In genomic region chr12:3103806-3104205, GRCh38 we compare ENCODE assay signal across 28 cellular contexts. TPM values are rescaled to one million over a fixed set of nuclear protein-coding genes. Genes with fewer than 3 reads are reported as not detected.
DNase-seq lines count a peak whose midpoint lies in the region; ATAC-seq, FAIRE-seq and TF ChIP-seq lines count a peak whose summit lies in the region.
"Had no signal": no experiment of that assay in that cellular context is flagged by ENCODE, and none has a peak within 500 bp of the region (broad histone marks: within the 10 kb centered on the region; RNA-seq: fewer than 3 reads in every experiment).

No MANE protein-coding gene starts in this region.

- no peak for ATAC-seq in right cardiac atrium
- ATAC-seq: activated CD8-positive, alpha-beta memory T cell treated with anti-CD3 and anti-CD28 coated beads, Interleukin-2, amount 10 ng/mL, durations not matched to agents 7 days and 5 days; activated T-cell treated with anti-CD3 and anti-CD28 coated beads, Interleukin-2, amount 50 U/mL, for 72 hours; HCT116; stimulated activated naive CD8-positive, alpha-beta T cell treated with anti-CD3 and anti-CD28 coated beads, Interleukin-15, Interleukin-2, amounts not matched to agents 100 U/mL and 50 U/mL, for 24 hours had no signal

- intact Hi-C loops in right cardiac atrium (cut with DNase I), result no loop called here
- intact Hi-C loops in vagina (cut with DNase I), result no loop called here

- no peak overlapping the region for H2BK120ac ChIP-seq in H1 (replicated peaks; ENCODE audit: low read depth, low read length)

- no peak overlapping the region for H3K4ac ChIP-seq in H1 (replicated peaks; ENCODE audit: insufficient read length, low read depth, low read length)

- H3K27me3 ChIP-seq in right atrium auricular region (no peaks in the 10 kb centered on the region), right cardiac atrium (ENCODE audit: control insufficient read depth, insufficient read depth) (no peaks in the 10 kb centered on the region), H1 (replicated peaks in 1 of 4; ENCODE audit: control insufficient read depth in 3 of 4, extremely low read depth in 1 of 4, insufficient read depth in 3 of 4, low read length in 3 of 4) (no peaks in the 10 kb centered on the region), vagina (no peaks in the 10 kb centered on the region)
- H3K27me3 ChIP-seq: heart right ventricle had no signal

- TF ChIP-seq EP300 in H1 (IDR thresholded peaks at IDR 0.05; ENCODE audit: borderline replicate concordance in 1 of 2, low read depth in 2 of 2, low read length in 2 of 2), result no peak

- no peak overlapping the region for H2BK5ac ChIP-seq in H1 (ENCODE audit: low read depth, low read length)

- peaks cover 11% of the 10 kb centered on the region for H3K9me3 Mint-ChIP-seq in nephron

- H2BK20ac ChIP-seq in H1 (ENCODE audit: low read length), result no peak overlapping the region

- no peak overlapping the region for H2AFZ ChIP-seq in H1 (ENCODE audit: low read length)

- no peak overlapping the region for H2BK15ac ChIP-seq in H1 (ENCODE audit: low read length)

- H3K79me2 ChIP-seq in H1 (ENCODE audit: control insufficient read depth in 1 of 2, insufficient read depth in 2 of 2, low read length in 2 of 2), result no peaks in the 10 kb centered on the region

- peak overlapping the region; percentile 39; the same call in 1 of the 2 replicates for H2BK12ac ChIP-seq in H1 (ENCODE audit: low read depth, low read length)

- H4K91ac ChIP-seq in H1 (replicated peaks; ENCODE audit: insufficient read length, low read length), result no peak overlapping the region

- H3K27me3 Mint-ChIP-seq in nephron (ENCODE audit: low read depth), result no peaks in the 10 kb centered on the region

- no peak overlapping the region for H4K5ac ChIP-seq in H1 (ENCODE audit: insufficient read length, low read depth, low read length)

- no peak overlapping the region for H3K4me2 ChIP-seq in H1 (ENCODE audit: insufficient read depth in 1 of 2, low read depth in 2 of 2, low read length in 2 of 2)

- H3K36me3 Mint-ChIP-seq in nephron (ENCODE audit: low read depth), result peaks cover 16% of the 10 kb centered on the region
- H3K36me3 Mint-ChIP-seq: activated CD8-positive, alpha-beta memory T cell treated with anti-CD3 and anti-CD28 coated beads, Interleukin-2, amount 10 ng/mL, durations not matched to agents 7 days and 5 days had no signal

- peak overlapping the region; percentile 69 to 93 (median 85) for H3K27ac Mint-ChIP-seq in nephron
- H3K27ac Mint-ChIP-seq: activated CD4-positive, alpha-beta T cell treated with anti-CD3 and anti-CD28 coated beads, Interleukin-2, amount 10 ng/mL, durations not matched to agents 7 days and 5 days; activated CD8-positive, alpha-beta memory T cell treated with anti-CD3 and anti-CD28 coated beads, Interleukin-2, amount 10 ng/mL, durations not matched to agents 7 days and 5 days; activated T-cell treated with anti-CD3 and anti-CD28 coated beads, Interleukin-2, amount 50 U/mL, for 72 hours; B cell had no signal

- no peak for FAIRE-seq in H1 (lab: Jason Lieb, UNC)
- FAIRE-seq: A204.1, GM19239 had no signal

- H4K20me1 ChIP-seq in H1 (replicated peaks in 1 of 2; ENCODE audit: control insufficient read depth in 1 of 2, insufficient read depth in 2 of 2, low read length in 2 of 2), result peaks cover 0 to 5% of the 10 kb centered on the region in 2 experiments

- no peak overlapping the region for H3K14ac ChIP-seq in H1 (ENCODE audit: insufficient read length)

- DNase-seq in right atrium auricular region (ENCODE audit: low spot score), result no peak
- DNase-seq in right cardiac atrium, result no peak
- no peak for DNase-seq in H1 (ENCODE audit: low read depth in 1 of 2, low spot score in 2 of 2)
- no peak for DNase-seq in vagina (ENCODE audit: extremely low spot score in 2 of 2)
- DNase-seq in kidney glomerular epithelial cell (lab: John Stamatoyannopoulos, UW), result no peak
- DNase-seq in HCEC 1CT, result no peak
- DNase-seq in NCI-H2171 (lab: John Stamatoyannopoulos, UW), result no peak
- DNase-seq: activated CD4-positive, alpha-beta T cell treated with anti-CD3 and anti-CD28 coated beads, Interleukin-2, amount 10 ng/mL, durations not matched to agents 7 days and 5 days; activated CD8-positive, alpha-beta memory T cell treated with anti-CD3 and anti-CD28 coated beads, Interleukin-2, amount 10 ng/mL, durations not matched to agents 7 days and 5 days; activated naive CD4-positive, alpha-beta T cell; activated T-cell treated with anti-CD3 and anti-CD28 coated beads, Interleukin-2, amount 50 U/mL, for 72 hours; effector memory CD4-positive, alpha-beta T cell; GDM1; heart right ventricle; MV-4-11; NCI-H146; NCI-H446 treated with DMSO at 0.1 percent for 48 hours; NK-92 treated with Interleukin-12 subunit alpha and Interleukin-12 subunit beta, amount 100 ng/mL, for 24 hours; occipital lobe; Right ventricle myocardium superior; stimulated activated naive CD8-positive, alpha-beta T cell treated with anti-CD3 and anti-CD28 coated beads, Interleukin-15, Interleukin-2, amounts not matched to agents 100 U/mL and 50 U/mL, for 24 hours had no signal

- no peak for TF ChIP-seq RAD21 in H1 (IDR thresholded peaks at IDR 0.05 in 1 of 2, conservative IDR thresholded peaks at IDR 0.05 in 1 of 2; ENCODE audit: low read depth in 2 of 2, low read length in 2 of 2)

- 91% methylated on average over 7 of the region's 7 CpGs for WGBS in right cardiac atrium
- 85% methylated on average over 7 of the region's 7 CpGs; no CpG with 5 or more reads in 1 of the 2 experiments for WGBS in H1 (ENCODE audit: extremely low coverage in 1 of 2, insufficient coverage in 1 of 2, insufficient read length in 1 of 2, insufficient replicate concordance in 2 of 2, low coverage in 1 of 2, low lambda C conversion rate in 2 of 2, missing lambda C conversion rate in 1 of 2), 2 experiments

- H3K4me3 Mint-ChIP-seq in nephron, result peak overlapping the region; percentile 4 to 37 (median 11)
- H3K4me3 Mint-ChIP-seq: activated CD4-positive, alpha-beta T cell treated with anti-CD3 and anti-CD28 coated beads, Interleukin-2, amount 10 ng/mL, durations not matched to agents 7 days and 5 days; activated CD8-positive, alpha-beta memory T cell treated with anti-CD3 and anti-CD28 coated beads, Interleukin-2, amount 10 ng/mL, durations not matched to agents 7 days and 5 days; activated T-cell treated with anti-CD3 and anti-CD28 coated beads, Interleukin-2, amount 50 U/mL, for 72 hours; B cell had no signal

- H2AK5ac ChIP-seq in H1 (ENCODE audit: low read depth, low read length), result no peak overlapping the region

- no peak overlapping the region for H3K9ac ChIP-seq in H1 (replicated peaks in 1 of 4; ENCODE audit: extremely low read depth in 1 of 4, low read depth in 3 of 4, low read length in 3 of 4)

- POLR2A ChIA-PET in H1 (lab: Charles Lee; ENCODE audit: partially characterized antibody), result no interaction called here

- no peak overlapping the region; the same call in 1 of the 2 replicates for H3K18ac ChIP-seq in H1 (ENCODE audit: extremely low read depth, low read length)

- H3K23me2 ChIP-seq in H1 (ENCODE audit: low read depth, low read length), result no peaks in the 10 kb centered on the region; the same call in 1 of the 2 replicates

- TF ChIP-seq CTCF in right atrium auricular region (IDR thresholded peaks at IDR 0.05), result no peak
- TF ChIP-seq CTCF in H1 (IDR thresholded peaks at IDR 0.05; ENCODE audit: control extremely low read depth in 1 of 3, insufficient read depth in 1 of 3, low read depth in 1 of 3, low read length in 3 of 3), result no peak
- TF ChIP-seq CTCF in nephron (IDR thresholded peaks at IDR 0.05; ENCODE audit: unreplicated experiment in 3 of 3), result no peak
- no peak for TF ChIP-seq CTCF in vagina (IDR thresholded peaks at IDR 0.05)

- H3K56ac ChIP-seq in H1 (replicated peaks; ENCODE audit: insufficient read length, low read depth, low read length), result no peak overlapping the region

- H3K9me3 ChIP-seq in right atrium auricular region (no peaks in the 10 kb centered on the region), right cardiac atrium (ENCODE audit: control insufficient read depth, low read length) (no peaks in the 10 kb centered on the region), H1 (ENCODE audit: insufficient read depth in 2 of 2, low read depth in 1 of 2, low read length in 1 of 2) (no peaks in the 10 kb centered on the region; a peak in 1 of 4 replicates), vagina (no peaks in the 10 kb centered on the region)
- H3K9me3 ChIP-seq: thoracic aorta had no signal

- no peak overlapping the region for H3K4me3 ChIP-seq in right atrium auricular region
- no peak overlapping the region for H3K4me3 ChIP-seq in right cardiac atrium (ENCODE audit: low read length)
- H3K4me3 ChIP-seq in H1 (ENCODE audit: extremely low read depth in 1 of 4, insufficient read depth in 2 of 4, low read depth in 3 of 4, low read length in 4 of 4), result no peak overlapping the region
- no peak overlapping the region for H3K4me3 ChIP-seq in vagina
- H3K4me3 ChIP-seq: heart right ventricle, thoracic aorta had no signal

- no peak overlapping the region for H3K23ac ChIP-seq in H1 (ENCODE audit: insufficient read length)

- no peak for TF ChIP-seq POLR2A in H1 (IDR thresholded peaks at IDR 0.05; ENCODE audit: control extremely low read depth in 1 of 2, low read depth in 2 of 2, low read length in 2 of 2)
- no peak for TF ChIP-seq POLR2A in vagina (IDR thresholded peaks at IDR 0.05)

- H3K4me1 Mint-ChIP-seq in nephron, result peaks cover 72% of the 10 kb centered on the region
- H3K4me1 Mint-ChIP-seq: activated CD8-positive, alpha-beta memory T cell treated with anti-CD3 and anti-CD28 coated beads, Interleukin-2, amount 10 ng/mL, durations not matched to agents 7 days and 5 days; B cell had no signal

- H4K8ac ChIP-seq in H1 (ENCODE audit: extremely low read depth, insufficient read depth, low read length), result no peak overlapping the region

- CTCF ChIA-PET in H1 (lab: Charles Lee; ENCODE audit: partially characterized antibody), result interaction anchor here (0.6 to 5.5 kb wide), 10 partner anchors 9 to 250 kb away, joined by 3 to 28 read pairs (median 4); no protein-coding TSS in a partner anchor

- peaks cover 7% of the 10 kb centered on the region; the same call in 1 of the 2 replicates for H3K79me1 ChIP-seq in H1 (ENCODE audit: low read depth, low read length)

- H3K4me1 ChIP-seq in right atrium auricular region, result peaks cover 0 to 83% of the 10 kb centered on the region in 2 donors
- peaks cover 13% of the 10 kb centered on the region for H3K4me1 ChIP-seq in right cardiac atrium (ENCODE audit: control insufficient read depth, insufficient read depth, low read length)
- peaks cover 0 to 9% (median 4%) of the 10 kb centered on the region in 4 experiments; a peak in 4 of 7 replicates for H3K4me1 ChIP-seq in H1 (replicated peaks in 1 of 4; ENCODE audit: control insufficient read depth in 3 of 4, insufficient read depth in 4 of 4, low read length in 3 of 4)
- H3K4me1 ChIP-seq in vagina, result peaks cover 70% of the 10 kb centered on the region

- peak overlapping the region; percentile 33 to 67 for H3K27ac ChIP-seq in right atrium auricular region
- H3K27ac ChIP-seq in right cardiac atrium (ENCODE audit: low read length), result no peak overlapping the region
- no peak overlapping the region for H3K27ac ChIP-seq in H1 (ENCODE audit: low read depth, low read length)
- H3K27ac ChIP-seq in vagina, result peak overlapping the region; percentile 80
- H3K27ac ChIP-seq: thoracic aorta, VCaP had no signal

- H3K36me3 ChIP-seq in right atrium auricular region, result no peaks in the 10 kb centered on the region
- H3K36me3 ChIP-seq in H1 (ENCODE audit: control insufficient read depth in 2 of 4, insufficient read depth in 4 of 4, low read length in 3 of 4), result no peaks in the 10 kb centered on the region
- no peaks in the 10 kb centered on the region for H3K36me3 ChIP-seq in vagina
- H3K36me3 ChIP-seq: thoracic aorta had no signal

RNA-seq across cellular contexts. Expression of gene TSPAN9, which starts 26.6 kb away (rescaled TPM):
- total RNA-seq in right atrium auricular region (100 to 1,000 TPM; 103 to 185 TPM), right cardiac atrium (100 to 1,000 TPM; 151 to 184 (median 172) TPM), vagina (32.2 TPM)
- polyA plus RNA-seq in right cardiac atrium (121 TPM), H1 (2011; rRNA removed) (11.5 and 20.7 TPM in 2 replicates)
- 26.1 and 29.1 TPM in 2 replicates for total RNA-seq in H1 (2021; fragmentation: NEBNext Ultra II Directional; extraction: Animal tissue kit (Norgen Biotek cat#: 25700))
- polyA plus RNA-seq in H1 (2011; cell fraction: cytosol; rRNA removed), result 18.5 TPM
- 28.8 TPM for polyA plus RNA-seq in H1 (2011; cell fraction: nucleus; rRNA removed)
- polyA plus RNA-seq in H1 (2012, experiment 1 of 2), result 12.7 to 19.8 TPM (median 17.2 TPM) in 4 replicates
- 14.9 TPM for polyA plus RNA-seq in H1 (2012, experiment 2 of 2)
- polyA plus RNA-seq in H1 (2013, experiment 1 of 2), result 20.1 TPM
- 22.9 TPM for polyA plus RNA-seq in H1 (2013, experiment 2 of 2)
- 22.9 and 41.1 TPM in 2 replicates for polyA minus RNA-seq in H1 (2011; rRNA and poly(A)+ RNA removed)
- polyA minus RNA-seq in H1 (2011; cell fraction: cytosol; rRNA and poly(A)+ RNA removed), result 7.2 TPM
- polyA minus RNA-seq in H1 (2011; cell fraction: nucleus; rRNA and poly(A)+ RNA removed), result 17.2 TPM
- total RNA-seq: activated CD8-positive, alpha-beta memory T cell treated with anti-CD3 and anti-CD28 coated beads, Interleukin-2, amount 10 ng/mL, durations not matched to agents 7 days and 5 days had no signal

Comparison
In these comparisons a context has a peak if more than half of its experiments do, and no peak if none do; other contexts are left out.
1. H3K27ac ChIP-seq: peak in right atrium auricular region (2 of 2) and vagina (single experiment); none in right cardiac atrium (single experiment) and H1 (single experiment).